ENCODE assay signal across 12 cellular contexts in genomic region chr1:224747578-224747977, GRCh38.
A peak's percentile ranks its signal among the peaks of the same experiment; 100 is the strongest.
DNase-seq lines count a peak whose midpoint lies in the region; ATAC-seq and TF ChIP-seq lines count a peak whose summit lies in the region.
"Had no signal": no experiment of that assay in that cellular context is flagged by ENCODE, and none has a peak within 500 bp of the region (broad histone marks: within the 10 kb centered on the region; RNA-seq: fewer than 3 reads in every experiment).

No MANE protein-coding gene starts in this region.

- peak overlapping the region; percentile 34 for H3K27ac Mint-ChIP-seq in activated T-helper 1 cell treated with anti-CD3 and anti-CD28 coated beads, Interleukin-12 subunit alpha, Interleukin-12 subunit beta, Interleukin-2, Interleukin-4 antibody, amounts not matched to agents 30 ng/mL and 10 ng/mL and 1 ng/mL, durations not matched to agents 14 hours and 24 hours and 36 hours
- no peak overlapping the region for H3K27ac Mint-ChIP-seq in effector memory CD8-positive, alpha-beta T cell
- H3K27ac Mint-ChIP-seq: natural killer cell treated with Interleukin-12 subunit alpha and Interleukin-12 subunit beta and Interleukin-15 and Interleukin-18, amount 100 ng/mL, for 72 hours had no signal

- in situ Hi-C loops in ACHN (cut with HindIII; ENCODE audit: low pct_ligation_motif_present, low pct_unique_long_range_greater_than_20kb, low sequenced_read_pairs) = no loop called here

- 23 to 26% methylated on average over 4 of the region's 4 CpGs for WGBS in lower leg skin, 2 donors

- no peak overlapping the region for H3K4me3 Mint-ChIP-seq in activated T-helper 1 cell treated with anti-CD3 and anti-CD28 coated beads, Interleukin-12 subunit alpha, Interleukin-12 subunit beta, Interleukin-2, Interleukin-4 antibody, amounts not matched to agents 30 ng/mL and 10 ng/mL and 1 ng/mL, durations not matched to agents 14 hours and 24 hours and 36 hours
- no peak overlapping the region for H3K4me3 Mint-ChIP-seq in effector memory CD8-positive, alpha-beta T cell
- H3K4me3 Mint-ChIP-seq: natural killer cell treated with Interleukin-12 subunit alpha and Interleukin-12 subunit beta and Interleukin-15 and Interleukin-18, amount 100 ng/mL, for 72 hours had no signal

- peaks cover 14% of the 10 kb centered on the region for H3K27me3 Mint-ChIP-seq in activated T-helper 1 cell treated with anti-CD3 and anti-CD28 coated beads, Interleukin-12 subunit alpha, Interleukin-12 subunit beta, Interleukin-2, Interleukin-4 antibody, amounts not matched to agents 30 ng/mL and 10 ng/mL and 1 ng/mL, durations not matched to agents 14 hours and 24 hours and 36 hours (ENCODE audit: insufficient read depth)
- H3K27me3 Mint-ChIP-seq in effector memory CD8-positive, alpha-beta T cell = peaks cover 56 to 76% of the 10 kb centered on the region in 2 donors

- peaks cover 7% of the 10 kb centered on the region for H3K9me3 Mint-ChIP-seq in activated T-helper 1 cell treated with anti-CD3 and anti-CD28 coated beads, Interleukin-12 subunit alpha, Interleukin-12 subunit beta, Interleukin-2, Interleukin-4 antibody, amounts not matched to agents 30 ng/mL and 10 ng/mL and 1 ng/mL, durations not matched to agents 14 hours and 24 hours and 36 hours
- H3K9me3 Mint-ChIP-seq in effector memory CD8-positive, alpha-beta T cell = no peaks in the 10 kb centered on the region
- H3K9me3 Mint-ChIP-seq: natural killer cell treated with Interleukin-12 subunit alpha and Interleukin-12 subunit beta and Interleukin-15 and Interleukin-18, amount 100 ng/mL, for 72 hours had no signal

- no peak overlapping the region for H3K4me3 ChIP-seq in lower leg skin (ENCODE audit: low read depth, poor library complexity, severe bottlenecking)
- H3K4me3 ChIP-seq: cardiac muscle cell, thoracic aorta had no signal

- ATAC-seq in GM19025 (IDR thresholded peaks at IDR 0.05; ENCODE audit: low read depth, unreplicated experiment) = peak; percentile 44
- ATAC-seq in HG03469 (IDR thresholded peaks at IDR 0.05; ENCODE audit: unreplicated experiment) = peak; percentile 44
- ATAC-seq in effector memory CD8-positive, alpha-beta T cell (replicated peaks) = no peak
- ATAC-seq: natural killer cell treated with Interleukin-12 subunit alpha and Interleukin-12 subunit beta and Interleukin-15 and Interleukin-18, amount 100 ng/mL, for 72 hours had no signal

- TF ChIP-seq POLR2A in lower leg skin (IDR thresholded peaks at IDR 0.05) = no peak

- DNase-seq in AG08395 (ENCODE audit: low spot score) = peak; percentile 60
- no peak for DNase-seq in activated T-helper 1 cell treated with anti-CD3 and anti-CD28 coated beads, Interleukin-12 subunit alpha, Interleukin-12 subunit beta, Interleukin-2, Interleukin-4 antibody, amounts not matched to agents 30 ng/mL and 10 ng/mL and 1 ng/mL, durations not matched to agents 14 hours and 24 hours and 36 hours (ENCODE audit: low spot score)
- DNase-seq in lower leg skin (ENCODE audit: low spot score in 2 of 2) = no peak
- DNase-seq in ACHN = no peak
- DNase-seq in NCI-H2081 treated with DMSO at 0.1 percent for 48 hours (lab: John Stamatoyannopoulos, UW) = no peak
- no peak for DNase-seq in effector memory CD8-positive, alpha-beta T cell
- DNase-seq: NCI-H526 treated with DMSO at 0.1 percent for 48 hours had no signal

- TF ChIP-seq CTCF in lower leg skin (IDR thresholded peaks at IDR 0.05) = no peak

- no peaks in the 10 kb centered on the region for H3K36me3 Mint-ChIP-seq in activated T-helper 1 cell treated with anti-CD3 and anti-CD28 coated beads, Interleukin-12 subunit alpha, Interleukin-12 subunit beta, Interleukin-2, Interleukin-4 antibody, amounts not matched to agents 30 ng/mL and 10 ng/mL and 1 ng/mL, durations not matched to agents 14 hours and 24 hours and 36 hours (ENCODE audit: low read depth)
- no peaks in the 10 kb centered on the region for H3K36me3 Mint-ChIP-seq in effector memory CD8-positive, alpha-beta T cell (ENCODE audit: insufficient read depth)
- H3K36me3 Mint-ChIP-seq: natural killer cell treated with Interleukin-12 subunit alpha and Interleukin-12 subunit beta and Interleukin-15 and Interleukin-18, amount 100 ng/mL, for 72 hours had no signal

- peaks cover 43% of the 10 kb centered on the region for H3K4me1 Mint-ChIP-seq in activated T-helper 1 cell treated with anti-CD3 and anti-CD28 coated beads, Interleukin-12 subunit alpha, Interleukin-12 subunit beta, Interleukin-2, Interleukin-4 antibody, amounts not matched to agents 30 ng/mL and 10 ng/mL and 1 ng/mL, durations not matched to agents 14 hours and 24 hours and 36 hours (ENCODE audit: low read depth)
- peaks cover 0 to 7% of the 10 kb centered on the region in 2 donors for H3K4me1 Mint-ChIP-seq in effector memory CD8-positive, alpha-beta T cell (ENCODE audit: low read depth in 2 of 2)

- intact Hi-C loops in activated T-helper 1 cell treated with anti-CD3 and anti-CD28 coated beads, Interleukin-12 subunit alpha, Interleukin-12 subunit beta, Interleukin-2, Interleukin-4 antibody, amounts not matched to agents 30 ng/mL and 10 ng/mL and 1 ng/mL, durations not matched to agents 14 hours and 24 hours and 36 hours (cut with micrococcal nuclease) = no loop called here
- intact Hi-C loops in lower leg skin (cut with DNase I; ENCODE audit: low total_unique reads) = no loop called here
